ENCODE assay signal across 24 cellular contexts in genomic region chr1:106637566-106637965, GRCh38.
"Had no signal": no experiment of that assay in that cellular context is flagged by ENCODE, and none has a peak within 500 bp of the region (broad histone marks: within the 10 kb centered on the region; RNA-seq: fewer than 3 reads in every experiment).

No MANE protein-coding gene starts in this region.

- FAIRE-seq: pancreas, small intestine had no signal

- H3K4me3 ChIP-seq: esophagus muscularis mucosa, hepatocyte, lung, pancreas, stomach, thoracic aorta, transverse colon had no signal

- H3K9me3 Mint-ChIP-seq: nephron had no signal

- ATAC-seq: effector memory CD8-positive, alpha-beta T cell; foreskin keratinocyte; left colon; left ventricle myocardium superior; pancreas; right cardiac atrium had no signal

- H3K27ac ChIP-seq: epithelial cell of prostate, esophagus muscularis mucosa, foreskin keratinocyte, hepatocyte, pancreas, stomach, thoracic aorta, transverse colon had no signal

- H3K4me3 Mint-ChIP-seq: dendritic cell treated with granulocyte-macrophage colony-stimulating factor and Interleukin-4, amounts not matched to agents 40 ng/mL and 50 ng/mL, for 4 days; effector memory CD8-positive, alpha-beta T cell; naive B cell; nephron had no signal

- H3K79me2 ChIP-seq: hepatocyte had no signal

- H3K4me2 ChIP-seq: hepatocyte had no signal

- H3K9me3 ChIP-seq: esophagus muscularis mucosa, pancreas, stomach, thoracic aorta, transverse colon had no signal

- H3K27ac Mint-ChIP-seq: dendritic cell treated with granulocyte-macrophage colony-stimulating factor and Interleukin-4, amounts not matched to agents 40 ng/mL and 50 ng/mL, for 4 days; effector memory CD8-positive, alpha-beta T cell; naive B cell; nephron; progenitor cell of endocrine pancreas had no signal

- H3K36me3 ChIP-seq: esophagus muscularis mucosa, pancreas, stomach, thoracic aorta, transverse colon had no signal

- DNase-seq: effector memory CD8-positive, alpha-beta T cell; foreskin keratinocyte; head of caudate nucleus; left colon; left ventricle myocardium superior; mesendoderm; naive B cell; occipital lobe; pancreas; right cardiac atrium; small intestine; stimulated activated CD4-positive, alpha-beta T cell treated with anti-CD3 and anti-CD28 coated beads, Interleukin-12 subunit alpha, Interleukin-12 subunit beta, amount 100 ng/mL, for 4 hours; stimulated activated naive CD4-positive, alpha-beta T cell; stomach; substantia nigra; transverse colon had no signal

- H3K4me1 ChIP-seq: esophagus muscularis mucosa, foreskin keratinocyte, pancreas, stomach, transverse colon had no signal

- H3K36me3 Mint-ChIP-seq: naive B cell had no signal

- H2AFZ ChIP-seq: hepatocyte had no signal

- H3K27me3 Mint-ChIP-seq: dendritic cell treated with granulocyte-macrophage colony-stimulating factor and Interleukin-4, amounts not matched to agents 40 ng/mL and 50 ng/mL, for 4 days; effector memory CD8-positive, alpha-beta T cell; naive B cell; progenitor cell of endocrine pancreas had no signal

- H3K4me1 Mint-ChIP-seq: naive B cell, nephron had no signal

- H3K27me3 ChIP-seq: esophagus muscularis mucosa, foreskin keratinocyte, hepatocyte, pancreas, stomach, transverse colon had no signal
